28 cellular contexts compared by ENCODE assay signal in genomic region chr9:17011870-17012269, GRCh38.
"Had no signal": no experiment of that assay in that cellular context is flagged by ENCODE, and none has a peak within 500 bp of the region (broad histone marks: within the 10 kb centered on the region; RNA-seq: fewer than 3 reads in every experiment).

No MANE protein-coding gene starts in this region.

- H3K36me3 Mint-ChIP-seq: stimulated activated effector memory CD8-positive, alpha-beta T cell treated with anti-CD3 and anti-CD28 coated beads, Interleukin-12 subunit alpha, Interleukin-12 subunit beta, amount 100 ng/mL, for 72 hours; stimulated activated memory B cell treated with anti-CD40 and anti-IgM and Interleukin-4, amounts not matched to agents 10 μg/mL and 1 μg/mL and 100 μg/mL, for 72 hours; stimulated activated naive B cell treated with anti-CD40 and anti-IgM and Interleukin-4, amounts not matched to agents 10 μg/mL and 1 μg/mL and 100 μg/mL, for 72 hours; type B pancreatic cell had no signal

- ATAC-seq: stimulated activated effector memory CD8-positive, alpha-beta T cell treated with anti-CD3 and anti-CD28 coated beads, Interleukin-12 subunit alpha, Interleukin-12 subunit beta, amount 100 ng/mL, for 72 hours; stimulated activated memory B cell treated with anti-CD40 and anti-IgM and Interleukin-4, amounts not matched to agents 10 μg/mL and 1 μg/mL and 100 μg/mL, for 72 hours; stimulated activated naive B cell treated with anti-CD40 and anti-IgM and Interleukin-4, amounts not matched to agents 10 μg/mL and 1 μg/mL and 100 μg/mL, for 72 hours; stimulated activated naive CD8-positive, alpha-beta T cell treated with anti-CD3 and anti-CD28 coated beads, Interleukin-15, amount 100 ng/mL, for 72 hours; stimulated activated naive CD8-positive, alpha-beta T cell treated with anti-CD3 and anti-CD28 coated beads, Interleukin-15, Interleukin-2, amounts not matched to agents 100 U/mL and 50 U/mL, for 24 hours; upper lobe of right lung had no signal

- H3K27ac Mint-ChIP-seq: stimulated activated effector memory CD8-positive, alpha-beta T cell treated with anti-CD3 and anti-CD28 coated beads, Interleukin-12 subunit alpha, Interleukin-12 subunit beta, amount 100 ng/mL, for 72 hours; stimulated activated memory B cell treated with anti-CD40 and anti-IgM and Interleukin-4, amounts not matched to agents 10 μg/mL and 1 μg/mL and 100 μg/mL, for 72 hours; stimulated activated naive B cell treated with anti-CD40 and anti-IgM and Interleukin-4, amounts not matched to agents 10 μg/mL and 1 μg/mL and 100 μg/mL, for 72 hours; stimulated activated naive CD8-positive, alpha-beta T cell treated with anti-CD3 and anti-CD28 coated beads, Interleukin-15, amount 100 ng/mL, for 72 hours; stimulated activated naive CD8-positive, alpha-beta T cell treated with anti-CD3 and anti-CD28 coated beads, Interleukin-15, Interleukin-2, amounts not matched to agents 100 ng/mL and 50 ng/mL, for 24 hours; type B pancreatic cell had no signal

- H3K4me1 ChIP-seq: stomach, suprapubic skin, testis, thyroid gland, tibial artery, tibial nerve, upper lobe of left lung, upper lobe of right lung, uterus, vagina had no signal

- H3K9me3 ChIP-seq: stomach, suprapubic skin, testis, thoracic aorta, thyroid gland, tibial artery, tibial nerve, transverse colon, upper lobe of left lung, upper lobe of right lung, uterus, vagina had no signal

- H3K27me3 ChIP-seq: stomach, suprapubic skin, testis, thyroid gland, tibial artery, tibial nerve, transverse colon, upper lobe of left lung, upper lobe of right lung, uterus, vagina had no signal

- DNase-seq: stimulated activated CD4-positive, alpha-beta T cell treated with anti-CD3 and anti-CD28 coated beads, Interleukin-2, amount 100 ng/mL, for 48 hours; stimulated activated CD4-positive, alpha-beta T cell treated with anti-CD3 and anti-CD28 coated beads, Interleukin-4, amount 100 ng/mL, for 1 hour; stimulated activated CD4-positive, alpha-beta T cell treated with anti-CD3 and anti-CD28 coated beads, Interleukin-4, amount 100 ng/mL, for 24 hours; stimulated activated CD4-positive, alpha-beta T cell treated with anti-CD3 and anti-CD28 coated beads, Interleukin-4, amount 100 ng/mL, for 4 hours; stimulated activated CD8-positive, alpha-beta memory T cell treated with anti-CD3 and anti-CD28 coated beads, Interleukin-4, amount 100 ng/mL, for 48 hours; stimulated activated naive B cell treated with anti-CD40 and anti-IgM and Interleukin-4, amounts not matched to agents 10 μg/mL and 1 μg/mL and 100 μg/mL, for 72 hours; stimulated activated naive CD4-positive, alpha-beta T cell; stimulated activated naive CD4-positive, alpha-beta T cell treated with Interleukin-2 at 50 U/mL for 16 hours; stimulated activated naive CD8-positive, alpha-beta T cell treated with anti-CD3 and anti-CD28 coated beads, Interleukin-15, amount 100 ng/mL, for 72 hours; stimulated activated naive CD8-positive, alpha-beta T cell treated with anti-CD3 and anti-CD28 coated beads, Interleukin-15, Interleukin-2, amounts not matched to agents 100 U/mL and 50 U/mL, for 24 hours; stomach; substantia nigra; testis; thyroid gland; tibial artery; transverse colon; trophoblast cell; upper lobe of left lung; upper lobe of right lung; uterus had no signal

- H3K4me1 Mint-ChIP-seq: stimulated activated effector memory CD8-positive, alpha-beta T cell treated with anti-CD3 and anti-CD28 coated beads, Interleukin-12 subunit alpha, Interleukin-12 subunit beta, amount 100 ng/mL, for 72 hours; stimulated activated memory B cell treated with anti-CD40 and anti-IgM and Interleukin-4, amounts not matched to agents 10 μg/mL and 1 μg/mL and 100 μg/mL, for 72 hours; stimulated activated naive B cell treated with anti-CD40 and anti-IgM and Interleukin-4, amounts not matched to agents 10 μg/mL and 1 μg/mL and 100 μg/mL, for 72 hours; stimulated activated naive CD8-positive, alpha-beta T cell treated with anti-CD3 and anti-CD28 coated beads, Interleukin-15, amount 100 ng/mL, for 72 hours had no signal

- H3K9me3 Mint-ChIP-seq: stimulated activated naive CD8-positive, alpha-beta T cell treated with anti-CD3 and anti-CD28 coated beads, Interleukin-15, amount 100 ng/mL, for 72 hours; stimulated activated naive CD8-positive, alpha-beta T cell treated with anti-CD3 and anti-CD28 coated beads, Interleukin-15, Interleukin-2, amounts not matched to agents 100 ng/mL and 50 ng/mL, for 24 hours; type B pancreatic cell had no signal

- H3K36me3 ChIP-seq: stomach, suprapubic skin, thoracic aorta, thyroid gland, tibial artery, tibial nerve, transverse colon, upper lobe of left lung, upper lobe of right lung, uterus, vagina had no signal

- H3K27ac ChIP-seq: stomach, suprapubic skin, testis, thoracic aorta, thyroid gland, tibial artery, tibial nerve, transverse colon, upper lobe of left lung, upper lobe of right lung, uterus, vagina had no signal

- H3K4me3 Mint-ChIP-seq: stimulated activated effector memory CD8-positive, alpha-beta T cell treated with anti-CD3 and anti-CD28 coated beads, Interleukin-12 subunit alpha, Interleukin-12 subunit beta, amount 100 ng/mL, for 72 hours; stimulated activated memory B cell treated with anti-CD40 and anti-IgM and Interleukin-4, amounts not matched to agents 10 μg/mL and 1 μg/mL and 100 μg/mL, for 72 hours; stimulated activated naive B cell treated with anti-CD40 and anti-IgM and Interleukin-4, amounts not matched to agents 10 μg/mL and 1 μg/mL and 100 μg/mL, for 72 hours; stimulated activated naive CD8-positive, alpha-beta T cell treated with anti-CD3 and anti-CD28 coated beads, Interleukin-15, amount 100 ng/mL, for 72 hours; stimulated activated naive CD8-positive, alpha-beta T cell treated with anti-CD3 and anti-CD28 coated beads, Interleukin-15, Interleukin-2, amounts not matched to agents 100 ng/mL and 50 ng/mL, for 24 hours; type B pancreatic cell had no signal

- H3K4me3 ChIP-seq: stomach, suprapubic skin, testis, thoracic aorta, thyroid gland, tibial artery, tibial nerve, transverse colon, upper lobe of left lung, upper lobe of right lung, uterus, vagina had no signal

- H3K27me3 Mint-ChIP-seq: stimulated activated memory B cell treated with anti-CD40 and anti-IgM and Interleukin-4, amounts not matched to agents 10 μg/mL and 1 μg/mL and 100 μg/mL, for 72 hours; stimulated activated naive B cell treated with anti-CD40 and anti-IgM and Interleukin-4, amounts not matched to agents 10 μg/mL and 1 μg/mL and 100 μg/mL, for 72 hours; stimulated activated naive CD8-positive, alpha-beta T cell treated with anti-CD3 and anti-CD28 coated beads, Interleukin-15, amount 100 ng/mL, for 72 hours; stimulated activated naive CD8-positive, alpha-beta T cell treated with anti-CD3 and anti-CD28 coated beads, Interleukin-15, Interleukin-2, amounts not matched to agents 100 ng/mL and 50 ng/mL, for 24 hours; type B pancreatic cell had no signal
